Comparison of ENCODE assay signal across 8 cellular contexts in the genomic region with DNA sequence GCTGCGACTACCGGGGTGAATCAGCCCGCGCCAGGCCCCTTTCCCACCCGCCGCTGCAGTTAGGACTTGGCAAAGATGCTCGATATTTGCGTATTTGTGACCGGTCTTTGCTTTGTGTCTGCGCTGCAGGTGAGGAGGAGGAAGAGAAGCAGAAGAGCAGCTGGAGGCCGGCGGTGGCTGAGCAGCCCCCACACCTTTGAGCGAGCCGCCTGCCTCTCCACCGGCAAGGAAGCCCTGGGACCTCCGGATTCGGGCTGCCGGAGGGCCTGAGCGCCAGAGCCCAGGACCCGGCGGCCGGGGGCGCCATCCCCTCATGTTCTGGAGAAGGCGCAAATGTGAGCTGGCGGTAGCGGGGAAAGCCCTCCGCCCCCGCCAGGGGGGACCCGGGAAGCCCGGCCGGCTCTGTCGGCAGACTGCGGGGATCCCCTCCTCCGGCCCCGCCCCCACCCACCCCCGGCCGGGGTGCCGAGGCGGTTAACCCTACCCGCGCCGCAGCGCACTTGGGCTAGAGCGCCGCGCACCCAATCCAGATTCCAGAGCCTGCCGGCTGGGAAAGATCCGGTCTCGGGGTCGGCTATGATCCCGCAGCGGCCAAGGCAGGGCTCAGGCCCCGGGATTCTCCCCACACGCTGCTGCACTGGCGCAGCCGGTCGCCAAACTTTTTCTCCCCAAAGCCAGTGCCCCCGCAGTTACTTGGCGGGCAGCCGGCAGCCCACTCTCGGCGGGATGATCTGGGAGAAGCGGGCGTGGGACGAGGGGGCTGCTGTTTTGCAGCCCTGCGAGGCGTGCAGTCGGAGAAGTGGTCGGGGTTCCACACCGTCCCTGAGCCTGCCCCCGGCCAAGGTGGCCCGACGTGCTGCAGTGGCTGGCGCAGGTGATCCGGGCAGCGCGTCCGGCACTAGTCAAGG. TPM values are rescaled to one million over a fixed set of nuclear protein-coding genes. Genes with fewer than 3 reads are reported as not detected.
DNase-seq lines count a peak whose midpoint lies in the region; ATAC-seq and TF ChIP-seq lines count a peak whose summit lies in the region.

No MANE protein-coding gene starts in this region.

- H3K27me3 ChIP-seq in ascending aorta = peaks cover 9% of the 10 kb centered on the region

- H3K4me3 ChIP-seq in ascending aorta = peak overlapping the region; percentile 54 to 60

- peak; percentile 19 for ATAC-seq in stimulated activated naive CD8-positive, alpha-beta T cell treated with anti-CD3 and anti-CD28 coated beads, Interleukin-15, Interleukin-2, amounts not matched to agents 100 U/mL and 50 U/mL, for 24 hours

- in situ Hi-C loops in KBM-7 (cut with MboI; ENCODE audit: low pct_unique_long_range_greater_than_20kb, low sequenced_read_pairs) = no loop called here

- intact Hi-C loops in ascending aorta (cut with DNase I) = no loop called here

- no peak overlapping the region for H3K27ac ChIP-seq in ascending aorta

- no peak for TF ChIP-seq CTCF in ascending aorta (IDR thresholded peaks at IDR 0.05)

- peaks cover 10 to 12% of the 10 kb centered on the region in 2 donors for H3K4me1 ChIP-seq in ascending aorta

- no peaks in the 10 kb centered on the region for H3K36me3 ChIP-seq in ascending aorta

- DNase-seq in Ammon's horn (ENCODE audit: low spot score) = peak; percentile 53
- peak; percentile 27 for DNase-seq in GM19238 (ENCODE audit: insufficient read length, low spot score)
- DNase-seq in KBM-7 = peak; percentile 15
- no peak for DNase-seq in ascending aorta (ENCODE audit: low spot score in 2 of 2)
- peak; percentile 86 for DNase-seq in islet precursor cell
- peak; percentile 26 for DNase-seq in stimulated activated naive CD8-positive, alpha-beta T cell treated with anti-CD3 and anti-CD28 coated beads, Interleukin-15, Interleukin-2, amounts not matched to agents 100 U/mL and 50 U/mL, for 24 hours
- no peak for DNase-seq in DMS79 treated with DMSO at 0.1 percent for 48 hours (lab: John Stamatoyannopoulos, UW)
- no peak for DNase-seq in AML-193 (lab: John Stamatoyannopoulos, UW)

- H3K9me3 ChIP-seq in ascending aorta = no peaks in the 10 kb centered on the region

RNA-seq across cellular contexts. Expression of a gene that starts 0.8 kb away (rescaled TPM):
- total RNA-seq in ascending aorta = 10.0 TPM

Comparison
In these comparisons a context has a peak if more than half of its experiments do, and no peak if none do; other contexts are left out.
1. DNase-seq: peak in Ammon's horn (single experiment), GM19238 (single experiment), KBM-7 (single experiment), islet precursor cell (single experiment) and stimulated activated naive CD8-positive, alpha-beta T cell treated with anti-CD3 and anti-CD28 coated beads, Interleukin-15, Interleukin-2, amounts not matched to agents 100 U/mL and 50 U/mL, for 24 hours (single experiment); none in ascending aorta (0 of 2), DMS79 treated with DMSO at 0.1 percent for 48 hours (single experiment) and AML-193 (0 of 2).